Comparison of ENCODE assay signal across 9 cellular contexts in genomic region chr20:47352332-47353223, GRCh38. TPM values are rescaled to one million over a fixed set of nuclear protein-coding genes. Genes with fewer than 3 reads are reported as not detected.
DNase-seq lines count a peak whose midpoint lies in the region; ATAC-seq and TF ChIP-seq lines count a peak whose summit lies in the region.
"Had no signal": no experiment of that assay in that cellular context is flagged by ENCODE, and none has a peak within 500 bp of the region (broad histone marks: within the 10 kb centered on the region; RNA-seq: fewer than 3 reads in every experiment).

No MANE protein-coding gene starts in this region.

- H4K20me1 ChIP-seq in BLaER1 treated with 17β-estradiol and CSF1 and Interleukin-3, amounts not matched to agents 10 nM and 100 nM = peaks cover 3 to 39% (median 24%) of the 10 kb centered on the region in 11 experiments; a peak in 14 of 22 replicates

- H3K9ac ChIP-seq in BLaER1 treated with 17β-estradiol and CSF1 and Interleukin-3, amounts not matched to agents 10 nM and 100 nM = peak overlapping the region; percentile 87 to 96 (median 91)
- H3K9ac ChIP-seq in liver (ENCODE audit: low read depth in 1 of 2, low read length in 2 of 2) = peak overlapping the region; percentile 49 to 57

- peaks cover 6% of the 10 kb centered on the region for H3K36me3 Mint-ChIP-seq in MCF 10A (ENCODE audit: insufficient read depth, unreplicated experiment)

- no peaks in the 10 kb centered on the region for H3K9me3 Mint-ChIP-seq in MCF 10A (ENCODE audit: unreplicated experiment)

- peak overlapping the region; percentile 52 to 75 (median 66) for H3K4me3 ChIP-seq in BLaER1 treated with 17β-estradiol and CSF1 and Interleukin-3, amounts not matched to agents 10 nM and 100 nM
- peak overlapping the region in 1 of 3 donors; percentile 2 for H3K4me3 ChIP-seq in liver (ENCODE audit: low read depth in 1 of 3, low read length in 3 of 3)
- peak overlapping the region; percentile 12 to 37 for H3K4me3 ChIP-seq in vagina

- CTCF ChIA-PET in MCF 10A (lab: Yijun Ruan, JAX) = interaction anchor here (0.6 to 5.7 kb wide), 6 partner anchors 10 to 79 kb away, joined by 3 to 37 read pairs (median 14); no protein-coding TSS in a partner anchor

- H3K27ac Mint-ChIP-seq in MCF 10A (ENCODE audit: low read depth, unreplicated experiment) = no peak overlapping the region

- ATAC-seq in HG03571 (IDR thresholded peaks at IDR 0.05; ENCODE audit: unreplicated experiment) (no peak), GM19328 (IDR thresholded peaks at IDR 0.05; ENCODE audit: unreplicated experiment) (no peak)
- ATAC-seq: HCT116 had no signal

- no peaks in the 10 kb centered on the region for H3K9me3 ChIP-seq in BLaER1 treated with 17β-estradiol and CSF1 and Interleukin-3, amounts not matched to agents 10 nM and 100 nM (replicated peaks in 1 of 11)
- H3K9me3 ChIP-seq in liver (ENCODE audit: control insufficient read depth in 4 of 4, low read length in 3 of 4) (no peaks in the 10 kb centered on the region), vagina (no peaks in the 10 kb centered on the region)

- TF ChIP-seq POLR2A in vagina (IDR thresholded peaks at IDR 0.05) = no peak

- H3K36me3 ChIP-seq in BLaER1 treated with 17β-estradiol and CSF1 and Interleukin-3, amounts not matched to agents 10 nM and 100 nM = peaks cover 7 to 31% (median 23%) of the 10 kb centered on the region in 11 experiments; a peak in 18 of 22 replicates
- H3K36me3 ChIP-seq in liver (ENCODE audit: control insufficient read depth in 4 of 4, insufficient read depth in 3 of 4, low read depth in 1 of 4, low read length in 3 of 4) (peaks cover 0 to 3% (median 0%) of the 10 kb centered on the region in 4 donors), vagina (no peaks in the 10 kb centered on the region)

- BruUV-seq in MCF 10A (replicated peaks; lab: Mats Ljungman, UMichigan) = TSS peak; percentile 45

- no peaks in the 10 kb centered on the region for H3K27me3 ChIP-seq in BLaER1 treated with 17β-estradiol and CSF1 and Interleukin-3, amounts not matched to agents 10 nM and 100 nM
- H3K27me3 ChIP-seq in liver (ENCODE audit: control insufficient read depth in 4 of 4, insufficient read depth in 4 of 4, low read length in 3 of 4) = no peaks in the 10 kb centered on the region
- no peaks in the 10 kb centered on the region for H3K27me3 ChIP-seq in vagina

- no peak overlapping the region for H3K4me3 Mint-ChIP-seq in MCF 10A (ENCODE audit: unreplicated experiment)

- DNase-seq in NCI-H1105 (lab: John Stamatoyannopoulos, UW) (peak; percentile 43), MCF 10A (ENCODE audit: unreplicated experiment) (peak; percentile 82), vagina (ENCODE audit: extremely low spot score in 2 of 2) (no peak), NCI-H1930 (lab: John Stamatoyannopoulos, UW) (no peak)

- WGBS in liver = 25% methylated on average over 13 of the region's 13 CpGs

- peaks cover 37% of the 10 kb centered on the region for H3K4me1 Mint-ChIP-seq in MCF 10A (ENCODE audit: insufficient read depth, unreplicated experiment)

- H3K27me3 Mint-ChIP-seq in MCF 10A (ENCODE audit: insufficient read depth, unreplicated experiment) = no peaks in the 10 kb centered on the region

- H3K27ac ChIP-seq in BLaER1 treated with 17β-estradiol and CSF1 and Interleukin-3, amounts not matched to agents 10 nM and 100 nM = peak overlapping the region; percentile 91 to 100 (median 98)
- H3K27ac ChIP-seq in liver (ENCODE audit: low read depth in 1 of 2, low read length in 2 of 2) = peak overlapping the region; percentile 92 to 98
- H3K27ac ChIP-seq in vagina = peak overlapping the region; percentile 99

- H3K4me2 ChIP-seq in BLaER1 treated with 17β-estradiol and CSF1 and Interleukin-3, amounts not matched to agents 10 nM and 100 nM = peak overlapping the region; percentile 90 to 100 (median 97)

- TF ChIP-seq CTCF in MCF 10A (IDR thresholded peaks at IDR 0.05; ENCODE audit: unreplicated experiment) (no peak), liver (IDR thresholded peaks at IDR 0.05; ENCODE audit: low read depth, low read length, missing input control) (no peak), vagina (IDR thresholded peaks at IDR 0.05) (no peak)

- POLR2A ChIA-PET in MCF 10A (lab: Yijun Ruan, JAX) = interaction anchor here (0.7 to 19.8 kb wide), 19 partner anchors 6 to 271 kb away, joined by 3 to 1977 read pairs (median 6); partner anchors contain the start of genes NCOA3 and ZMYND8

- TF ChIP-seq RAD21 in liver (IDR thresholded peaks at IDR 0.05) = peak in 1 of 2 donors; percentile 20

- H3K4me1 ChIP-seq in BLaER1 treated with 17β-estradiol and CSF1 and Interleukin-3, amounts not matched to agents 10 nM and 100 nM = peaks cover 74 to 84% (median 78%) of the 10 kb centered on the region in 10 experiments
- H3K4me1 ChIP-seq in liver (ENCODE audit: control insufficient read depth in 4 of 4, insufficient read depth in 4 of 4, low read length in 3 of 4) = peaks cover 14 to 64% (median 46%) of the 10 kb centered on the region in 4 donors
- peaks cover 96% of the 10 kb centered on the region for H3K4me1 ChIP-seq in vagina

- intact Hi-C loops in MCF 10A (cut with micrococcal nuclease) (no loop called here), vagina (cut with DNase I) (no loop called here)

TF ChIP-seq in liver, 16 proteins besides CTCF, POLR2A, EP300 and RAD21:
- TF ChIP-seq TAF1 (conservative IDR thresholded peaks at IDR 0.05) (no peak), JUND (IDR thresholded peaks at IDR 0.05) (no peak), GABPA (IDR thresholded peaks at IDR 0.05 in 1 of 2, conservative IDR thresholded peaks at IDR 0.05 in 1 of 2) (no peak), RXRA (IDR thresholded peaks at IDR 0.05) (peak; percentile 62 to 70), MAX (IDR thresholded peaks at IDR 0.05) (peak; percentile 8), EGR1 (IDR thresholded peaks at IDR 0.05; ENCODE audit: low read depth in 2 of 2) (no peak), HNF4A (conservative IDR thresholded peaks at IDR 0.05) (peak; percentile 29 to 45), SP1 (IDR thresholded peaks at IDR 0.05) (no peak), FOXA2 (IDR thresholded peaks at IDR 0.05) (no peak), HNF4G (IDR thresholded peaks at IDR 0.05) (no peak)

RNA-seq across cellular contexts. Expression of gene ZMYND8, which starts 3.9 kb away (rescaled TPM):
- total RNA-seq in MCF 10A (2022) (126 and 127 TPM in 2 replicates), liver (10 to 100 TPM in 1 of 2 donors, 1 to 10 TPM in 1; 9.3 to 23.5 TPM), vagina (91.1 TPM)
- polyA plus RNA-seq in liver = 1 to 10 TPM; 3.3 to 4.4 TPM

Comparison
In these comparisons a context has a peak if more than half of its experiments do, and no peak if none do; other contexts are left out.
1. DNase-seq: peak in NCI-H1105 (single experiment) and MCF 10A (single experiment); none in vagina (0 of 2) and NCI-H1930 (0 of 2).
2. Peak in every context shown above with its lines, with median percentiles within 50 percentile points of each other: H3K27ac ChIP-seq.